ENCODE assay signal across 18 cellular contexts in the genomic region with DNA sequence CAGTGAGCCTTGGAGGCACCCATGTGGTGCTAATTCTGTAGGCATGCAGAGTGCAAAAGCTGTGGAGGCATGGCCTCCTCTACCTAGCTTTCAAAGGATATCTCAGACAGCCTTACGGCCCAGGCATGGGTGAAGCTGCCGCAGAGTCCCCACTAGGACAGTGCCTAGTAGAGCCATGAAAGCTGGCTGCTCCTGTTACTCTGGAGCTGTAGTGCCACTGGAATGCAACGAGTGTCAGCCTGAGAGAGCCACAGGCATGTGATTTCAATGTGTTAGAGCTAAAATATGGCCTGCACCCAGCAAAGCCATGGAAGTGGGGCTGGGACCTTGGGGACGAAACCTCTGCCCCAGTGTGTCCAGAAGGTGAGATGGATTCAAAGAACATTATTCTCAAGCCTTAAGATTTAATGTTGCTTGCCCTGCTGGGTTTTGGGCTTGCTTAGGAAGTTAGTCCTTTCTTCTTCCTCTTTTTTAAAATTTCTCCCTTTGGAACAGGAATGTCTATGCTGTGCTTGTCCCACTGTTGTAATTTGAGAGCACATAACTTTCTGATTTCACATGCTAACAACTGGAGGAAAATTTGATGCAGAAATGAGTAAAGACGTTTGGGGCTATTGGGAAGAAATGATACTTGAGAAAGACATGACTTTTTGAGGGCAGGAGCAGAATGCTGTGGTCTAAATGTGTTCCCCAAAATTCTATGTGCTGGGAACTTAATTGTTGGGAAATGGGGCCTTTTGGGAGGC.
"Had no signal": no experiment of that assay in that cellular context is flagged by ENCODE, and none has a peak within 500 bp of the region (broad histone marks: within the 10 kb centered on the region; RNA-seq: fewer than 3 reads in every experiment).

No MANE protein-coding gene starts in this region.

- H3K36me3 ChIP-seq: breast epithelium, heart right ventricle, left lung, tibial artery, vagina had no signal

- H3K27ac ChIP-seq: breast epithelium, dorsolateral prefrontal cortex, heart right ventricle, left lung, tibial artery, vagina had no signal

- H3K9me3 ChIP-seq: breast epithelium, heart right ventricle, left lung, tibial artery, vagina had no signal

- H3K4me3 Mint-ChIP-seq: activated B cell treated with CpG ODN at 0.5 μM for 24 hours; naive B cell; T-helper 1 cell treated with Interleukin-12 subunit alpha and Interleukin-12 subunit beta and Interleukin-4 antibody, amounts not matched to agents 30 μg/mL and 1 μg/mL, for 36 hours had no signal

- H3K4me1 Mint-ChIP-seq: activated B cell treated with CpG ODN at 0.5 μM for 24 hours, naive B cell had no signal

- H3K27ac Mint-ChIP-seq: activated B cell treated with CpG ODN at 0.5 μM for 24 hours; naive B cell; T-helper 1 cell treated with Interleukin-12 subunit alpha and Interleukin-12 subunit beta and Interleukin-4 antibody, amounts not matched to agents 30 μg/mL and 1 μg/mL, for 36 hours had no signal

- DNase-seq: activated B cell treated with CpG ODN at 0.5 μM for 24 hours; activated CD4-positive, alpha-beta T cell treated with anti-CD3 and anti-CD28 coated beads, Interleukin-2, amount 50 U/mL, for 1 hour; activated naive CD4-positive, alpha-beta T cell treated with anti-CD3 and anti-CD28 coated beads, Interleukin-2, amount 50 U/mL, for 16 hours; activated T-cell treated with anti-CD3 and anti-CD28 coated beads, Interleukin-2, amount 50 U/mL, for 1 hour; dorsolateral prefrontal cortex; foreskin melanocyte; heart right ventricle; islet precursor cell; left lung; mesendoderm; naive B cell; tibial artery had no signal

- H3K4me1 ChIP-seq: breast epithelium, heart right ventricle, left lung, tibial artery, vagina had no signal

- ATAC-seq: esophagus mucosa, heart right ventricle, left lung had no signal

- FAIRE-seq: endometrium had no signal

- H3K9me3 Mint-ChIP-seq: activated B cell treated with CpG ODN at 0.5 μM for 24 hours; T-helper 1 cell treated with Interleukin-12 subunit alpha and Interleukin-12 subunit beta and Interleukin-4 antibody, amounts not matched to agents 30 μg/mL and 1 μg/mL, for 36 hours had no signal

- H3K36me3 Mint-ChIP-seq: naive B cell had no signal

- H3K4me3 ChIP-seq: breast epithelium, dorsolateral prefrontal cortex, heart right ventricle, left lung, skin epidermis, tibial artery, vagina had no signal

- H3K27me3 ChIP-seq: breast epithelium, left lung, tibial artery, vagina had no signal
